9 cellular contexts compared by ENCODE assay signal in genomic region chrX:68504237-68504636, GRCh38. TPM values are rescaled to one million over a fixed set of nuclear protein-coding genes. Genes with fewer than 3 reads are reported as not detected.
DNase-seq lines count a peak whose midpoint lies in the region; ATAC-seq, FAIRE-seq and TF ChIP-seq lines count a peak whose summit lies in the region.
"Had no signal": no experiment of that assay in that cellular context is flagged by ENCODE, and none has a peak within 500 bp of the region (broad histone marks: within the 10 kb centered on the region; RNA-seq: fewer than 3 reads in every experiment).

No MANE protein-coding gene starts in this region.

- no peak for TF ChIP-seq RAD21 in K562 (CRISPR knock-in tag; conservative IDR thresholded peaks at IDR 0.05 in 1 of 2, IDR thresholded peaks at IDR 0.05 in 1 of 2)

- peaks cover 92% of the 10 kb centered on the region for H3K79me2 ChIP-seq in K562 (ENCODE audit: control insufficient read depth, insufficient read depth, low read length)

- no peak for TF ChIP-seq POLR2A in K562 (conservative IDR thresholded peaks at IDR 0.05)
- no peak for TF ChIP-seq POLR2A in stomach (IDR thresholded peaks at IDR 0.05)

- TF ChIP-seq EP300 in K562 (IDR thresholded peaks at IDR 0.05; ENCODE audit: low read length): no peak
- no peak for TF ChIP-seq EP300 in stomach (IDR thresholded peaks at IDR 0.05)

- no TSS peak for BruUV-seq in K562 (replicated peaks; lab: Mats Ljungman, UMichigan)

- FAIRE-seq in K562 (lab: Jason Lieb, UNC): peak; percentile 65

- ATAC-seq in GM21825 (IDR thresholded peaks at IDR 0.05; ENCODE audit: unreplicated experiment) (peak; percentile 51), K562 (no peak), aorta (ENCODE audit: low FRiP score) (no peak), left ventricle myocardium superior (no peak)

- H3K4me1 ChIP-seq in K562 (replicated peaks in 1 of 2; ENCODE audit: control insufficient read depth in 2 of 2, insufficient read depth in 2 of 2, low read length in 2 of 2) (peaks cover 0 to 15% of the 10 kb centered on the region in 2 experiments; a peak in 3 of 5 replicates), aorta (ENCODE audit: control insufficient read depth in 1 of 2, insufficient read depth in 2 of 2, low read length in 2 of 2) (no peaks in the 10 kb centered on the region), stomach (peaks cover 0 to 64% (median 38%) of the 10 kb centered on the region in 4 donors)

- 54% methylated on average over 3 of the region's 4 CpGs for WGBS in K562 (ENCODE audit: insufficient coverage, low coverage, missing lambda C conversion rate)
- 69 to 81% methylated on average over 4 of the region's 4 CpGs for WGBS in aorta, 2 donors
- WGBS in stomach, 5 donors: 72 to 83% (median 78%) methylated on average over 2 to 4 of the region's 4 CpGs

- H3K9ac ChIP-seq in K562 (ENCODE audit: insufficient read depth in 1 of 2, low read depth in 2 of 2, low read length in 2 of 2): no peak overlapping the region

- peak in 3 of 5 experiments; percentile 12 to 82 (median 42) for DNase-seq in T-helper 2 cell
- peak in 1 of 4 experiments; percentile 17 for DNase-seq in K562 (ENCODE audit: extremely low read depth in 1 of 4, low spot score in 3 of 4)
- peak; percentile 68 for DNase-seq in stimulated activated CD4-positive, alpha-beta T cell treated with anti-CD3 and anti-CD28 coated beads, Interleukin-4, amount 100 ng/mL, for 24 hours
- DNase-seq in aorta: no peak
- DNase-seq in left ventricle myocardium superior: no peak
- no peak for DNase-seq in epidermal melanocyte (ENCODE audit: insufficient read length, low spot score)
- no peak for DNase-seq in stomach

- no peak overlapping the region for H3K4me3 ChIP-seq in K562
- no peak overlapping the region for H3K4me3 ChIP-seq in aorta (ENCODE audit: low read length in 2 of 2)
- no peak overlapping the region for H3K4me3 ChIP-seq in stomach
- H3K4me3 ChIP-seq: SJSA1 had no signal

- H2AFZ ChIP-seq in K562 (ENCODE audit: low read depth, low read length): no peak overlapping the region

- H3K9me3 ChIP-seq in K562 (replicated peaks; ENCODE audit: control insufficient read depth, insufficient read depth, low read depth, low read length) (no peaks in the 10 kb centered on the region), aorta (ENCODE audit: control insufficient read depth, low read length) (no peaks in the 10 kb centered on the region), stomach (no peaks in the 10 kb centered on the region)
- H3K9me3 ChIP-seq: SJSA1 had no signal

- CTCF ChIA-PET in K562 (lab: Yijun Ruan, JAX; ENCODE audit: low intra/inter-chr PET ratio): no interaction called here

- H3K27me3 ChIP-seq in K562 (ENCODE audit: control insufficient read depth in 2 of 2, insufficient read depth in 2 of 2, low read length in 2 of 2): no peaks in the 10 kb centered on the region
- H3K27me3 ChIP-seq in aorta (ENCODE audit: control insufficient read depth in 1 of 2, insufficient read depth in 2 of 2, low read length in 1 of 2): no peaks in the 10 kb centered on the region
- no peaks in the 10 kb centered on the region for H3K27me3 ChIP-seq in stomach
- H3K27me3 ChIP-seq: SJSA1 had no signal

- H4K20me1 ChIP-seq in K562 (replicated peaks; ENCODE audit: control insufficient read depth, insufficient read depth, low read length): peaks cover 6% of the 10 kb centered on the region

- no peak overlapping the region for H3K4me2 ChIP-seq in K562 (ENCODE audit: insufficient read depth, low read length)

- intact Hi-C loops in K562 (cut with micrococcal nuclease): no loop called here
- intact Hi-C loops in aorta (cut with DNase I): no loop called here
- intact Hi-C loops in left ventricle myocardium superior (cut with micrococcal nuclease): loop anchor here (10.0 kb wide), 1 partner anchor 211 kb away; no protein-coding TSS in a partner anchor
- intact Hi-C loops in stomach (cut with DNase I; ENCODE audit: low total_unique reads): no loop called here

- POLR2A ChIA-PET in K562 (lab: Yijun Ruan, JAX): interaction anchor here (0.6 kb wide), 1 partner anchor 230 kb away, joined by 3 read pairs; no protein-coding TSS in a partner anchor

- peaks cover 2% of the 10 kb centered on the region for H3K9me1 ChIP-seq in K562 (ENCODE audit: control insufficient read depth, insufficient read depth, low read length)

- no peak overlapping the region for H3K27ac ChIP-seq in K562 (ENCODE audit: extremely low read depth, low read depth, low read length)
- H3K27ac ChIP-seq in aorta (ENCODE audit: low read depth in 1 of 2, low read length in 2 of 2): no peak overlapping the region
- no peak overlapping the region for H3K27ac ChIP-seq in stomach
- H3K27ac ChIP-seq: SJSA1 had no signal

- in situ Hi-C loops in K562 (cut with MboI): no loop called here

- TF ChIP-seq CTCF in K562 (IDR thresholded peaks at IDR 0.05 in 2 of 3, conservative IDR thresholded peaks at IDR 0.05 in 1 of 3; ENCODE audit: insufficient read depth in 2 of 3, low read depth in 1 of 3, low read length in 3 of 3) (no peak), stomach (IDR thresholded peaks at IDR 0.05) (no peak)

- peaks cover 43% of the 10 kb centered on the region for H3K36me3 ChIP-seq in K562 (ENCODE audit: control insufficient read depth, insufficient read depth, low read length)
- H3K36me3 ChIP-seq in aorta (ENCODE audit: control insufficient read depth in 1 of 2, insufficient read depth in 2 of 2, low read length in 1 of 2): no peaks in the 10 kb centered on the region
- peaks cover 0 to 6% (median 0%) of the 10 kb centered on the region in 4 donors for H3K36me3 ChIP-seq in stomach

TF ChIP-seq in K562, 482 proteins besides CTCF, POLR2A, EP300 and RAD21:
- peak; percentile 51 for TF ChIP-seq CREM (IDR thresholded peaks at IDR 0.05; ENCODE audit: low read depth)
- TF ChIP-seq ATF3 (IDR thresholded peaks at IDR 0.05): peak; percentile 23; the same call in 1 of the 2 replicates
- TF ChIP-seq ATF3 (CRISPR knock-in tag; conservative IDR thresholded peaks at IDR 0.05): no peak
- TF ChIP-seq ZNF512 (tag; IDR thresholded peaks at IDR 0.05): no peak
- TF ChIP-seq CREB1 (IDR thresholded peaks at IDR 0.05): 0 out of 2 replicates have a peak, but pooled peaks have one; percentile 48
- TF ChIP-seq CREB1 (CRISPR knock-in tag; IDR thresholded peaks at IDR 0.05): no peak
- TF ChIP-seq FOSL1 (tag; conservative IDR thresholded peaks at IDR 0.05): 0 out of 2 replicates have a peak, but pooled peaks have one; percentile 26

RNA-seq across cellular contexts. Expression of gene YIPF6, which starts 5.4 kb away (rescaled TPM):
- 22.5 and 60.7 TPM in 2 replicates for total RNA-seq in K562 (2011; cell fraction: chromatin; rRNA removed; ENCODE audit: low replicate concordance)
- 18.8 and 20.0 TPM in 2 replicates for total RNA-seq in K562 (2011; cell fraction: nucleolus; rRNA removed)
- 38.9 and 76.5 TPM in 2 replicates for total RNA-seq in K562 (2011; cell fraction: nucleoplasm; rRNA removed)
- total RNA-seq in K562 (2014; rRNA removed) (7.7 and 10.7 TPM in 2 replicates), K562 (2014; rRNA removed; fragmentation: Illumina TruSeq; extraction: Trizol) (25.8 and 30.3 TPM in 2 replicates), K562 (2015; rRNA removed; fragmentation: Illumina TruSeq; extraction: Trizol) (12.0 and 14.1 TPM in 2 replicates), K562 (2021) (22.4 and 26.5 TPM in 2 replicates), aorta (10 to 100 TPM; 39.4 to 39.9 TPM), left ventricle myocardium superior (34.5 TPM), stomach (10 to 100 TPM in 4 of 5 donors, 1 to 10 TPM in 1; 1.8 to 47.2 (median 31.4) TPM)
- polyA plus RNA-seq in K562 (2011; rRNA removed) (29.1 and 32.1 TPM in 2 replicates), K562 (2014; fragmentation: Illumina TruSeq; extraction: Trizol) (14.3 and 15.6 TPM in 2 replicates), K562 (2014; fragmentation: Nextera tagmentation; extraction: Ambion mirVana) (10 to 100 TPM; 31.3 to 44.2 TPM), K562 (2014; rRNA removed) (10.3 and 12.8 TPM in 2 replicates), aorta (10 to 100 TPM in 1 of 2 donors, 1 to 10 TPM in 1; 8.3 to 12.1 TPM), stomach (1 to 10 TPM; 6.4 to 9.3 (median 6.9) TPM)
- 10.4 and 24.0 TPM in 2 replicates for polyA plus RNA-seq in K562 (2011; cell fraction: cytosol; rRNA removed)
- polyA plus RNA-seq in K562 (2011; cell fraction: nucleus; rRNA removed): 17.6 and 24.1 TPM in 2 replicates
- 11.5 and 13.9 TPM in 2 replicates for polyA plus RNA-seq in K562 (2012)
- 18.1 and 20.2 TPM in 2 replicates for polyA minus RNA-seq in K562 (2011; rRNA and poly(A)+ RNA removed)
- polyA minus RNA-seq in K562 (2011; cell fraction: cytosol; rRNA and poly(A)+ RNA removed): 6.5 and 9.6 TPM in 2 replicates
- 9.6 and 15.7 TPM in 2 replicates for polyA minus RNA-seq in K562 (2011; cell fraction: nucleus; rRNA and poly(A)+ RNA removed)

Comparison
In these comparisons a context has a peak if more than half of its experiments do, and no peak if none do; other contexts are left out.
1. DNase-seq: peak in T-helper 2 cell (3 of 5) and stimulated activated CD4-positive, alpha-beta T cell treated with anti-CD3 and anti-CD28 coated beads, Interleukin-4, amount 100 ng/mL, for 24 hours (single experiment); none in aorta (0 of 2), left ventricle myocardium superior (single experiment), epidermal melanocyte (single experiment) and stomach (single experiment).